1 cellular context compared by ENCODE assay signal in the genomic region with DNA sequence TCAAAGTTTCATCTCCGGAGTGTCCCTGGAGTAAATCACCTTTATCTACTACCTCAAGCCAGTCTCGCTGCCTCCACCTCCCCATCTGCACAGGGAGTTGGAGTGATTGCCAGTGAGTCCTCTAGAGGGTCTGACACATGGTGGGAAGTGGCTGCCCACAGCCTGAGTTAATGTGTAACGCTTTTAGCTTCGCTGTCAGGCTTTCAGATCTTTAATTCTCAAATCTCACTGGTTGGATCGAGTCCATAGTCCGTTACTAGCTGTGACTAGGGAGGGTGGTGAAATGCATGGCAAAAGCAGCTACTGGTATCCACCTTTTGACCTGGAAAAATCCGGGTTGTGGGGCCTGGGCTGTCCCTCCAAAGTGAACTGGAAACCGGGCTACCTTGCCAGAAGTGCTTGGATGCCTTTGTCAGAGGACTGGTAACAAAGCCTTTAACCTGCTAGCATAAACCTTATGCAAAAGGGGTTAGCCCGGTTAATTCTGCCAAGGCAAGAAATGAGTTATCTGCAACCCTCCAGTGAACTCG.
A peak's percentile ranks its signal among the peaks of the same experiment; 100 is the strongest.
TF ChIP-seq lines count a peak whose summit lies in the region.

No MANE protein-coding gene starts in this region.

TF ChIP-seq in HepG2, 621 proteins besides CTCF, POLR2A, EP300 and RAD21 (continued from another document and continues in another):
- TF ChIP-seq HMG20A (CRISPR knock-in tag; IDR thresholded peaks at IDR 0.05; ENCODE audit: borderline replicate concordance) (peak; percentile 39; the same call in 1 of the 2 replicates), MIXL1 (CRISPR knock-in tag; IDR thresholded peaks at IDR 0.05) (0 out of 2 replicates have a peak, but pooled peaks have one; percentile 17), KLF16 (CRISPR knock-in tag; IDR thresholded peaks at IDR 0.05) (peak in 1 of 2 experiments; percentile 18; a peak in 1 of 4 replicates), ZNF337 (CRISPR knock-in tag; IDR thresholded peaks at IDR 0.05; ENCODE audit: borderline replicate concordance, low read depth) (no peak), ZSCAN30 (CRISPR knock-in tag; IDR thresholded peaks at IDR 0.05) (no peak), ZNF768 (CRISPR knock-in tag; IDR thresholded peaks at IDR 0.05) (no peak), CEBPB (IDR thresholded peaks at IDR 0.05; ENCODE audit: borderline replicate concordance, low read depth, low read length) (peak; percentile 56; the same call in 1 of the 2 replicates), BCL6 (CRISPR knock-in tag; IDR thresholded peaks at IDR 0.05) (0 out of 2 replicates have a peak, but pooled peaks have one; percentile 42), HNRNPK (IDR thresholded peaks at IDR 0.05; ENCODE audit: low read depth, low read length, poor library complexity, severe bottlenecking) (no peak), KLF12 (CRISPR knock-in tag; IDR thresholded peaks at IDR 0.05; ENCODE audit: borderline replicate concordance) (no peak), ZNF629 (CRISPR knock-in tag; conservative IDR thresholded peaks at IDR 0.05) (no peak), ZNF335 (CRISPR knock-in tag; IDR thresholded peaks at IDR 0.05) (no peak), U2AF1 (optimal IDR thresholded peaks at IDR 0.05; ENCODE audit: low read depth, low read length) (no peak), ZNF354B (CRISPR knock-in tag; IDR thresholded peaks at IDR 0.05) (no peak), HNRNPH1 (optimal IDR thresholded peaks at IDR 0.05; ENCODE audit: low read depth, low read length) (no peak), ZNF788 (CRISPR knock-in tag; IDR thresholded peaks at IDR 0.05; ENCODE audit: borderline replicate concordance) (peak; percentile 32; the same call in 1 of the 2 replicates), ZNF24 (IDR thresholded peaks at IDR 0.05) (no peak)
- TF ChIP-seq, protein P1, sequence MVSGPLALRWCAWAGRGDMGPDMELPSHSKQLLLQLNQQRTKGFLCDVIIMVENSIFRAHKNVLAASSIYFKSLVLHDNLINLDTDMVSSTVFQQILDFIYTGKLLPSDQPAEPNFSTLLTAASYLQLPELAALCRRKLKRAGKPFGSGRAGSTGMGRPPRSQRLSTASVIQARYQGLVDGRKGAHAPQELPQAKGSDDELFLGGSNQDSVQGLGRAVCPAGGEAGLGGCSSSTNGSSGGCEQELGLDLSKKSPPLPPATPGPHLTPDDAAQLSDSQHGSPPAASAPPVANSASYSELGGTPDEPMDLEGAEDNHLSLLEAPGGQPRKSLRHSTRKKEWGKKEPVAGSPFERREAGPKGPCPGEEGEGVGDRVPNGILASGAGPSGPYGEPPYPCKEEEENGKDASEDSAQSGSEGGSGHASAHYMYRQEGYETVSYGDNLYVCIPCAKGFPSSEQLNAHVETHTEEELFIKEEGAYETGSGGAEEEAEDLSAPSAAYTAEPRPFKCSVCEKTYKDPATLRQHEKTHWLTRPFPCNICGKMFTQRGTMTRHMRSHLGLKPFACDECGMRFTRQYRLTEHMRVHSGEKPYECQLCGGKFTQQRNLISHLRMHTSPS (CRISPR knock-in tag; IDR thresholded peaks at IDR 0.05; ENCODE audit: low read depth), result no peak
- TF ChIP-seq, protein P2, sequence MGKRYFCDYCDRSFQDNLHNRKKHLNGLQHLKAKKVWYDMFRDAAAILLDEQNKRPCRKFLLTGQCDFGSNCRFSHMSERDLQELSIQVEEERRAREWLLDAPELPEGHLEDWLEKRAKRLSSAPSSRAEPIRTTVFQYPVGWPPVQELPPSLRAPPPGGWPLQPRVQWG (CRISPR knock-in tag; IDR thresholded peaks at IDR 0.05; ENCODE audit: borderline replicate concordance, low read depth), result no peak
- TF ChIP-seq, protein P3, sequence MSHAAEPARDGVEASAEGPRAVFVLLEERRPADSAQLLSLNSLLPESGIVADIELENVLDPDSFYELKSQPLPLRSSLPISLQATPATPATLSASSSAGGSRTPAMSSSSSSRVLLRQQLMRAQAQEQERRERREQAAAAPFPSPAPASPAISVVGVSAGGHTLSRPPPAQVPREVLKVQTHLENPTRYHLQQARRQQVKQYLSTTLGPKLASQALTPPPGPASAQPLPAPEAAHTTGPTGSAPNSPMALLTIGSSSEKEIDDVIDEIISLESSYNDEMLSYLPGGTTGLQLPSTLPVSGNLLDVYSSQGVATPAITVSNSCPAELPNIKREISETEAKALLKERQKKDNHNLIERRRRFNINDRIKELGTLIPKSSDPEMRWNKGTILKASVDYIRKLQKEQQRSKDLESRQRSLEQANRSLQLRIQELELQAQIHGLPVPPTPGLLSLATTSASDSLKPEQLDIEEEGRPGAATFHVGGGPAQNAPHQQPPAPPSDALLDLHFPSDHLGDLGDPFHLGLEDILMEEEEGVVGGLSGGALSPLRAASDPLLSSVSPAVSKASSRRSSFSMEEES (CRISPR knock-in tag; IDR thresholded peaks at IDR 0.05), result no peak
- TF ChIP-seq, protein P4, sequence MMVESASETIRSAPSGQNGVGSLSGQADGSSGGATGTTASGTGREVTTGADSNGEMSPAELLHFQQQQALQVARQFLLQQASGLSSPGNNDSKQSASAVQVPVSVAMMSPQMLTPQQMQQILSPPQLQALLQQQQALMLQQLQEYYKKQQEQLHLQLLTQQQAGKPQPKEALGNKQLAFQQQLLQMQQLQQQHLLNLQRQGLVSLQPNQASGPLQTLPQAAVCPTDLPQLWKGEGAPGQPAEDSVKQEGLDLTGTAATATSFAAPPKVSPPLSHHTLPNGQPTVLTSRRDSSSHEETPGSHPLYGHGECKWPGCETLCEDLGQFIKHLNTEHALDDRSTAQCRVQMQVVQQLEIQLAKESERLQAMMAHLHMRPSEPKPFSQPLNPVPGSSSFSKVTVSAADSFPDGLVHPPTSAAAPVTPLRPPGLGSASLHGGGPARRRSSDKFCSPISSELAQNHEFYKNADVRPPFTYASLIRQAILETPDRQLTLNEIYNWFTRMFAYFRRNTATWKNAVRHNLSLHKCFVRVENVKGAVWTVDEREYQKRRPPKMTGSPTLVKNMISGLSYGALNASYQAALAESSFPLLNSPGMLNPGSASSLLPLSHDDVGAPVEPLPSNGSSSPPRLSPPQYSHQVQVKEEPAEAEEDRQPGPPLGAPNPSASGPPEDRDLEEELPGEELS (CRISPR knock-in tag; IDR thresholded peaks at IDR 0.05), result 0 out of 2 replicates have a peak, but pooled peaks have one; percentile 18
- TF ChIP-seq, protein P5, sequence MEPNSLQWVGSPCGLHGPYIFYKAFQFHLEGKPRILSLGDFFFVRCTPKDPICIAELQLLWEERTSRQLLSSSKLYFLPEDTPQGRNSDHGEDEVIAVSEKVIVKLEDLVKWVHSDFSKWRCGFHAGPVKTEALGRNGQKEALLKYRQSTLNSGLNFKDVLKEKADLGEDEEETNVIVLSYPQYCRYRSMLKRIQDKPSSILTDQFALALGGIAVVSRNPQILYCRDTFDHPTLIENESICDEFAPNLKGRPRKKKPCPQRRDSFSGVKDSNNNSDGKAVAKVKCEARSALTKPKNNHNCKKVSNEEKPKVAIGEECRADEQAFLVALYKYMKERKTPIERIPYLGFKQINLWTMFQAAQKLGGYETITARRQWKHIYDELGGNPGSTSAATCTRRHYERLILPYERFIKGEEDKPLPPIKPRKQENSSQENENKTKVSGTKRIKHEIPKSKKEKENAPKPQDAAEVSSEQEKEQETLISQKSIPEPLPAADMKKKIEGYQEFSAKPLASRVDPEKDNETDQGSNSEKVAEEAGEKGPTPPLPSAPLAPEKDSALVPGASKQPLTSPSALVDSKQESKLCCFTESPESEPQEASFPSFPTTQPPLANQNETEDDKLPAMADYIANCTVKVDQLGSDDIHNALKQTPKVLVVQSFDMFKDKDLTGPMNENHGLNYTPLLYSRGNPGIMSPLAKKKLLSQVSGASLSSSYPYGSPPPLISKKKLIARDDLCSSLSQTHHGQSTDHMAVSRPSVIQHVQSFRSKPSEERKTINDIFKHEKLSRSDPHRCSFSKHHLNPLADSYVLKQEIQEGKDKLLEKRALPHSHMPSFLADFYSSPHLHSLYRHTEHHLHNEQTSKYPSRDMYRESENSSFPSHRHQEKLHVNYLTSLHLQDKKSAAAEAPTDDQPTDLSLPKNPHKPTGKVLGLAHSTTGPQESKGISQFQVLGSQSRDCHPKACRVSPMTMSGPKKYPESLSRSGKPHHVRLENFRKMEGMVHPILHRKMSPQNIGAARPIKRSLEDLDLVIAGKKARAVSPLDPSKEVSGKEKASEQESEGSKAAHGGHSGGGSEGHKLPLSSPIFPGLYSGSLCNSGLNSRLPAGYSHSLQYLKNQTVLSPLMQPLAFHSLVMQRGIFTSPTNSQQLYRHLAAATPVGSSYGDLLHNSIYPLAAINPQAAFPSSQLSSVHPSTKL (CRISPR knock-in tag; IDR thresholded peaks at IDR 0.05), result peak; percentile 34; the same call in 1 of the 2 replicates
- TF ChIP-seq, protein P6, sequence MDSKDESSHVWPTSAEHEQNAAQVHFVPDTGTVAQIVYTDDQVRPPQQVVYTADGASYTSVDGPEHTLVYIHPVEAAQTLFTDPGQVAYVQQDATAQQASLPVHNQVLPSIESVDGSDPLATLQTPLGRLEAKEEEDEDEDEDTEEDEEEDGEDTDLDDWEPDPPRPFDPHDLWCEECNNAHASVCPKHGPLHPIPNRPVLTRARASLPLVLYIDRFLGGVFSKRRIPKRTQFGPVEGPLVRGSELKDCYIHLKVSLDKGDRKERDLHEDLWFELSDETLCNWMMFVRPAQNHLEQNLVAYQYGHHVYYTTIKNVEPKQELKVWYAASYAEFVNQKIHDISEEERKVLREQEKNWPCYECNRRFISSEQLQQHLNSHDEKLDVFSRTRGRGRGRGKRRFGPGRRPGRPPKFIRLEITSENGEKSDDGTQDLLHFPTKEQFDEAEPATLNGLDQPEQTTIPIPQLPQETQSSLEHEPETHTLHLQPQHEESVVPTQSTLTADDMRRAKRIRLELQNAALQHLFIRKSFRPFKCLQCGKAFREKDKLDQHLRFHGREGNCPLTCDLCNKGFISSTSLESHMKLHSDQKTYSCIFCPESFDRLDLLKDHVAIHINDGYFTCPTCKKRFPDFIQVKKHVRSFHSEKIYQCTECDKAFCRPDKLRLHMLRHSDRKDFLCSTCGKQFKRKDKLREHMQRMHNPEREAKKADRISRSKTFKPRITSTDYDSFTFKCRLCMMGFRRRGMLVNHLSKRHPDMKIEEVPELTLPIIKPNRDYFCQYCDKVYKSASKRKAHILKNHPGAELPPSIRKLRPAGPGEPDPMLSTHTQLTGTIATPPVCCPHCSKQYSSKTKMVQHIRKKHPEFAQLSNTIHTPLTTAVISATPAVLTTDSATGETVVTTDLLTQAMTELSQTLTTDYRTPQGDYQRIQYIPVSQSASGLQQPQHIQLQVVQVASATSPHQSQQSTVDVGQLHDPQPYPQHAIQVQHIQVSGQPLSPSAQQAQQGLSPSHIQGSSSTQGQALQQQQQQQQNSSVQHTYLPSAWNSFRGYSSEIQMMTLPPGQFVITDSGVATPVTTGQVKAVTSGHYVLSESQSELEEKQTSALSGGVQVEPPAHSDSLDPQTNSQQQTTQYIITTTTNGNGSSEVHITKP (CRISPR knock-in tag; IDR thresholded peaks at IDR 0.05; ENCODE audit: low read depth), result no peak
- TF ChIP-seq, protein P7, sequence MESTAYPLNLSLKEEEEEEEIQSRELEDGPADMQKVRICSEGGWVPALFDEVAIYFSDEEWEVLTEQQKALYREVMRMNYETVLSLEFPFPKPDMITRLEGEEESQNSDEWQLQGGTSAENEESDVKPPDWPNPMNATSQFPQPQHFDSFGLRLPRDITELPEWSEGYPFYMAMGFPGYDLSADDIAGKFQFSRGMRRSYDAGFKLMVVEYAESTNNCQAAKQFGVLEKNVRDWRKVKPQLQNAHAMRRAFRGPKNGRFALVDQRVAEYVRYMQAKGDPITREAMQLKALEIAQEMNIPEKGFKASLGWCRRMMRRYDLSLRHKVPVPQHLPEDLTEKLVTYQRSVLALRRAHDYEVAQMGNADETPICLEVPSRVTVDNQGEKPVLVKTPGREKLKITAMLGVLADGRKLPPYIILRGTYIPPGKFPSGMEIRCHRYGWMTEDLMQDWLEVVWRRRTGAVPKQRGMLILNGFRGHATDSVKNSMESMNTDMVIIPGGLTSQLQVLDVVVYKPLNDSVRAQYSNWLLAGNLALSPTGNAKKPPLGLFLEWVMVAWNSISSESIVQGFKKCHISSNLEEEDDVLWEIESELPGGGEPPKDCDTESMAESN (CRISPR knock-in tag; conservative IDR thresholded peaks at IDR 0.05), result no peak
- TF ChIP-seq, protein P8, sequence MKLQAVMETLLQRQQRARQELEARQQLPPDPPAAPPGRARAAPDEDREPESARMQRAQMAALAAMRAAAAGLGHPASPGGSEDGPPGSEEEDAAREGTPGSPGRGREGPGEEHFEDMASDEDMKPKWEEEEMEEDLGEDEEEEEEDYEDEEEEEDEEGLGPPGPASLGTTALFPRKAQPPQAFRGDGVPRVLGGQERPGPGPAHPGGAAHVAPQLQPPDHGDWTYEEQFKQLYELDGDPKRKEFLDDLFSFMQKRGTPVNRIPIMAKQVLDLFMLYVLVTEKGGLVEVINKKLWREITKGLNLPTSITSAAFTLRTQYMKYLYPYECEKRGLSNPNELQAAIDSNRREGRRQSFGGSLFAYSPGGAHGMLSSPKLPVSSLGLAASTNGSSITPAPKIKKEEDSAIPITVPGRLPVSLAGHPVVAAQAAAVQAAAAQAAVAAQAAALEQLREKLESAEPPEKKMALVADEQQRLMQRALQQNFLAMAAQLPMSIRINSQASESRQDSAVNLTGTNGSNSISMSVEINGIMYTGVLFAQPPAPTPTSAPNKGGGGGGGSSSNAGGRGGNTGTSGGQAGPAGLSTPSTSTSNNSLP (IDR thresholded peaks at IDR 0.05; ENCODE audit: low read depth, low read length), result peak; percentile 84
- TF ChIP-seq, protein P9, sequence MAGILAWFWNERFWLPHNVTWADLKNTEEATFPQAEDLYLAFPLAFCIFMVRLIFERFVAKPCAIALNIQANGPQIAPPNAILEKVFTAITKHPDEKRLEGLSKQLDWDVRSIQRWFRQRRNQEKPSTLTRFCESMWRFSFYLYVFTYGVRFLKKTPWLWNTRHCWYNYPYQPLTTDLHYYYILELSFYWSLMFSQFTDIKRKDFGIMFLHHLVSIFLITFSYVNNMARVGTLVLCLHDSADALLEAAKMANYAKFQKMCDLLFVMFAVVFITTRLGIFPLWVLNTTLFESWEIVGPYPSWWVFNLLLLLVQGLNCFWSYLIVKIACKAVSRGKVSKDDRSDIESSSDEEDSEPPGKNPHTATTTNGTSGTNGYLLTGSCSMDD (CRISPR knock-in tag; IDR thresholded peaks at IDR 0.05), result no peak
- TF ChIP-seq, protein P10, sequence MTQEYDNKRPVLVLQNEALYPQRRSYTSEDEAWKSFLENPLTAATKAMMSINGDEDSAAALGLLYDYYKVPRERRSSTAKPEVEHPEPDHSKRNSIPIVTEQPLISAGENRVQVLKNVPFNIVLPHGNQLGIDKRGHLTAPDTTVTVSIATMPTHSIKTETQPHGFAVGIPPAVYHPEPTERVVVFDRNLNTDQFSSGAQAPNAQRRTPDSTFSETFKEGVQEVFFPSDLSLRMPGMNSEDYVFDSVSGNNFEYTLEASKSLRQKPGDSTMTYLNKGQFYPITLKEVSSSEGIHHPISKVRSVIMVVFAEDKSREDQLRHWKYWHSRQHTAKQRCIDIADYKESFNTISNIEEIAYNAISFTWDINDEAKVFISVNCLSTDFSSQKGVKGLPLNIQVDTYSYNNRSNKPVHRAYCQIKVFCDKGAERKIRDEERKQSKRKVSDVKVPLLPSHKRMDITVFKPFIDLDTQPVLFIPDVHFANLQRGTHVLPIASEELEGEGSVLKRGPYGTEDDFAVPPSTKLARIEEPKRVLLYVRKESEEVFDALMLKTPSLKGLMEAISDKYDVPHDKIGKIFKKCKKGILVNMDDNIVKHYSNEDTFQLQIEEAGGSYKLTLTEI (CRISPR knock-in tag; conservative IDR thresholded peaks at IDR 0.05), result no peak
- TF ChIP-seq, protein P11, sequence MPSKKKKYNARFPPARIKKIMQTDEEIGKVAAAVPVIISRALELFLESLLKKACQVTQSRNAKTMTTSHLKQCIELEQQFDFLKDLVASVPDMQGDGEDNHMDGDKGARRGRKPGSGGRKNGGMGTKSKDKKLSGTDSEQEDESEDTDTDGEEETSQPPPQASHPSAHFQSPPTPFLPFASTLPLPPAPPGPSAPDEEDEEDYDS (CRISPR knock-in tag; IDR thresholded peaks at IDR 0.05), result peak; percentile 61
- TF ChIP-seq, protein P12, sequence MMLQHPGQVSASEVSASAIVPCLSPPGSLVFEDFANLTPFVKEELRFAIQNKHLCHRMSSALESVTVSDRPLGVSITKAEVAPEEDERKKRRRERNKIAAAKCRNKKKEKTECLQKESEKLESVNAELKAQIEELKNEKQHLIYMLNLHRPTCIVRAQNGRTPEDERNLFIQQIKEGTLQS (CRISPR knock-in tag; IDR thresholded peaks at IDR 0.05), result no peak
